Comparison of ENCODE assay signal across 19 cellular contexts in genomic region chr15:88686166-88686565, GRCh38.
"Had no signal": no experiment of that assay in that cellular context is flagged by ENCODE, and none has a peak within 500 bp of the region (broad histone marks: within the 10 kb centered on the region; RNA-seq: fewer than 3 reads in every experiment).

No MANE protein-coding gene starts in this region.

- H3K4me3 ChIP-seq: MG63, SJSA1, SK-N-MC had no signal

- H3K4me1 ChIP-seq: SJSA1 had no signal

- DNase-seq: Karpas-422, KG1, MG63, NCI-H1092 treated with DMSO at 0.1 percent for 48 hours, NCI-H1436, NCI-H187, NCI-H2029, NCI-H2081 treated with DMSO at 0.1 percent for 48 hours, NCI-H2171, NCI-H226, NCI-H446, NCI-H510A, NCI-H524 treated with DMSO at 0.1 percent for 48 hours, NCI-H69, NCI-H774, SIG-M5 had no signal

- H3K27ac ChIP-seq: RWPE1, SJSA1, SK-N-MC had no signal

- H3K9me3 ChIP-seq: MG63, SJSA1 had no signal

- H3K36me3 ChIP-seq: MG63, SJSA1 had no signal
